In genomic region chr18:22542400-22542835, GRCh38 we compare ENCODE assay signal across 14 cellular contexts.
A peak's percentile ranks its signal among the peaks of the same experiment; 100 is the strongest.
DNase-seq lines count a peak whose midpoint lies in the region; ATAC-seq and TF ChIP-seq lines count a peak whose summit lies in the region.
"Had no signal": no experiment of that assay in that cellular context is flagged by ENCODE, and none has a peak within 500 bp of the region (broad histone marks: within the 10 kb centered on the region; RNA-seq: fewer than 3 reads in every experiment).

No MANE protein-coding gene starts in this region.

- H2AFZ ChIP-seq in trophoblast cell (ENCODE audit: insufficient read depth, low read length, poor library complexity): no peak overlapping the region
- H2AFZ ChIP-seq: GM23338 had no signal

- no peak overlapping the region for H3K14ac ChIP-seq in trophoblast cell (ENCODE audit: low read length)

- TF ChIP-seq CTCF in body of pancreas (IDR thresholded peaks at IDR 0.05) (no peak), heart right ventricle (IDR thresholded peaks at IDR 0.05) (no peak), WERI-Rb-1 (IDR thresholded peaks at IDR 0.05; ENCODE audit: low read depth, low read length) (no peak), sigmoid colon (IDR thresholded peaks at IDR 0.05) (no peak)

- H3K79me1 ChIP-seq in trophoblast cell (ENCODE audit: low read length): no peaks in the 10 kb centered on the region

- no peak overlapping the region for H4K12ac ChIP-seq in trophoblast cell (ENCODE audit: low read depth, low read length)

- H2BK120ac ChIP-seq in trophoblast cell (ENCODE audit: insufficient read depth, low read length, poor library complexity): no peak overlapping the region

- H2BK12ac ChIP-seq in trophoblast cell (ENCODE audit: low read length): no peak overlapping the region

- no peaks in the 10 kb centered on the region for H3K4me1 ChIP-seq in body of pancreas
- H3K4me1 ChIP-seq in heart right ventricle: peaks cover 13 to 56% (median 27%) of the 10 kb centered on the region in 9 donors
- peaks cover 7 to 12% of the 10 kb centered on the region in 2 experiments for H3K4me1 ChIP-seq in trophoblast cell (ENCODE audit: control insufficient read depth in 1 of 2, insufficient read depth in 2 of 2, low read length in 2 of 2)
- peaks cover 0 to 41% (median 7%) of the 10 kb centered on the region in 4 donors for H3K4me1 ChIP-seq in sigmoid colon
- H3K4me1 ChIP-seq: colonic mucosa had no signal

- H3K23ac ChIP-seq in trophoblast cell (ENCODE audit: low read length): no peak overlapping the region

- ATAC-seq in body of pancreas (peak; percentile 34), heart right ventricle (peak in 7 of 8 donors; percentile 22 to 84 (median 47)), HG03354 (IDR thresholded peaks at IDR 0.05; ENCODE audit: poor library complexity, severe bottlenecking, unreplicated experiment) (no peak)
- ATAC-seq: GM23338, left colon had no signal

- no peak overlapping the region for H2AK5ac ChIP-seq in trophoblast cell (ENCODE audit: low read length)

- H3K9ac ChIP-seq in trophoblast cell (ENCODE audit: low read length): no peak overlapping the region

- H3K4me3 ChIP-seq in body of pancreas (no peak overlapping the region), heart right ventricle (no peak overlapping the region), trophoblast cell (ENCODE audit: low read depth, low read length) (no peak overlapping the region), WERI-Rb-1 (ENCODE audit: low read depth, low read length) (no peak overlapping the region), sigmoid colon (no peak overlapping the region)
- H3K4me3 ChIP-seq: colonic mucosa, GM23338 had no signal

- no peak overlapping the region for H3K4me2 ChIP-seq in trophoblast cell (ENCODE audit: low read length)
- H3K4me2 ChIP-seq: GM23338 had no signal

- TF ChIP-seq EP300 in sigmoid colon (IDR thresholded peaks at IDR 0.05): no peak

- 74 to 83% methylated on average over 4 of the region's 4 CpGs for WGBS in body of pancreas, 2 donors
- 35 to 47% methylated on average over 4 of the region's 4 CpGs for WGBS in heart right ventricle, 2 donors
- no CpG with 5 or more reads among the region's 4 CpGs for WGBS in trophoblast cell (ENCODE audit: extremely low coverage, insufficient coverage, insufficient read length)
- WGBS in sigmoid colon, 2 donors: 80 to 87% methylated on average over 4 of the region's 4 CpGs

- H3K4ac ChIP-seq in trophoblast cell (ENCODE audit: low read depth, low read length): no peak overlapping the region

- H3K27me3 ChIP-seq in body of pancreas: no peaks in the 10 kb centered on the region
- H3K27me3 ChIP-seq in heart right ventricle: no peaks in the 10 kb centered on the region
- no peaks in the 10 kb centered on the region for H3K27me3 ChIP-seq in trophoblast cell (ENCODE audit: insufficient read depth, low read length)
- H3K27me3 ChIP-seq in WERI-Rb-1 (ENCODE audit: insufficient read depth, low read depth, severe bottlenecking): peaks cover 81% of the 10 kb centered on the region
- no peaks in the 10 kb centered on the region for H3K27me3 ChIP-seq in sigmoid colon
- H3K27me3 ChIP-seq: colonic mucosa had no signal

- H4K8ac ChIP-seq in trophoblast cell (ENCODE audit: low read depth, low read length): no peak overlapping the region

- intact Hi-C loops in body of pancreas (cut with DNase I): no loop called here
- intact Hi-C loops in heart right ventricle (cut with DNase I): loop anchor here in 3 of 10 donors (5.0 to 10.0 kb wide), 2 partner anchors 48 to 55 kb away; no protein-coding TSS in a partner anchor
- intact Hi-C loops in sigmoid colon (cut with DNase I): no loop called here

- H2BK5ac ChIP-seq in trophoblast cell (ENCODE audit: low read depth, low read length, poor library complexity): no peak overlapping the region

- H3K36me3 ChIP-seq in body of pancreas (replicated peaks in 1 of 2; ENCODE audit: insufficient read depth in 1 of 2, low read depth in 2 of 2) (no peaks in the 10 kb centered on the region), heart right ventricle (no peaks in the 10 kb centered on the region), trophoblast cell (ENCODE audit: control insufficient read depth in 1 of 2, insufficient read depth in 2 of 2, low read length in 2 of 2) (no peaks in the 10 kb centered on the region), WERI-Rb-1 (no peaks in the 10 kb centered on the region), sigmoid colon (no peaks in the 10 kb centered on the region)
- H3K36me3 ChIP-seq: colonic mucosa had no signal

- TF ChIP-seq POLR2A in body of pancreas (IDR thresholded peaks at IDR 0.05) (no peak), sigmoid colon (IDR thresholded peaks at IDR 0.05) (no peak)

- no peak overlapping the region for H4K91ac ChIP-seq in trophoblast cell (ENCODE audit: low read depth, low read length)

- no peaks in the 10 kb centered on the region for H3K9me3 ChIP-seq in body of pancreas
- no peaks in the 10 kb centered on the region for H3K9me3 ChIP-seq in heart right ventricle
- no peaks in the 10 kb centered on the region for H3K9me3 ChIP-seq in trophoblast cell (ENCODE audit: insufficient read depth, low read depth, low read length)
- no peaks in the 10 kb centered on the region for H3K9me3 ChIP-seq in WERI-Rb-1 (ENCODE audit: severe bottlenecking)
- no peaks in the 10 kb centered on the region for H3K9me3 ChIP-seq in sigmoid colon
- H3K9me3 ChIP-seq: colonic mucosa had no signal

- H3K79me2 ChIP-seq in trophoblast cell (ENCODE audit: control insufficient read depth, insufficient read depth, low read length, poor library complexity): no peaks in the 10 kb centered on the region

- DNase-seq in ELF-1 (ENCODE audit: low read depth, low spot score) (peak; percentile 19), body of pancreas (no peak), heart right ventricle (peak in 1 of 2 donors; percentile 34), trophoblast cell (peak; percentile 44 to 75), DMS79 treated with DMSO at 0.1 percent for 48 hours (lab: John Stamatoyannopoulos, UW) (no peak), WERI-Rb-1 (no peak), sigmoid colon (no peak)
- DNase-seq: activated CD4-positive, alpha-beta memory T cell treated with anti-CD3 and anti-CD28 coated beads for 36 hours; activated effector memory CD4-positive, alpha-beta T cell treated with Interleukin-2 at 50 U/mL for 16 hours; colonic mucosa; left colon; NCI-H2227 treated with DMSO at 0.1 percent for 48 hours had no signal

- H3K27ac ChIP-seq in body of pancreas: no peak overlapping the region
- H3K27ac ChIP-seq in heart right ventricle: peak overlapping the region in 6 of 10 donors; percentile 4 to 62 (median 42)
- peak overlapping the region; percentile 1 for H3K27ac ChIP-seq in trophoblast cell (ENCODE audit: low read depth, low read length)
- H3K27ac ChIP-seq in WERI-Rb-1: no peak overlapping the region
- H3K27ac ChIP-seq in sigmoid colon: peak overlapping the region in 1 of 4 donors; percentile 32
- H3K27ac ChIP-seq: colonic mucosa had no signal

- no peak overlapping the region for H3K18ac ChIP-seq in trophoblast cell (ENCODE audit: low read length)

Comparison
In these comparisons a context has a peak if more than half of its experiments do, and no peak if none do; other contexts are left out.
1. DNase-seq: peak in ELF-1 (single experiment) and trophoblast cell (2 of 2); none in body of pancreas (0 of 4), DMS79 treated with DMSO at 0.1 percent for 48 hours (single experiment), WERI-Rb-1 (single experiment) and sigmoid colon (single experiment).
2. H3K27ac ChIP-seq: peak in heart right ventricle (6 of 10) and trophoblast cell (single experiment); none in body of pancreas (0 of 4) and WERI-Rb-1 (single experiment).